In genomic region chr1:3022511-3022973, GRCh38 we compare ENCODE assay signal across 19 cellular contexts. TPM values are rescaled to one million over a fixed set of nuclear protein-coding genes. Genes with fewer than 3 reads are reported as not detected.
DNase-seq lines count a peak whose midpoint lies in the region; ATAC-seq, FAIRE-seq and TF ChIP-seq lines count a peak whose summit lies in the region.
"Had no signal": no experiment of that assay in that cellular context is flagged by ENCODE, and none has a peak within 500 bp of the region (broad histone marks: within the 10 kb centered on the region; RNA-seq: fewer than 3 reads in every experiment).

No MANE protein-coding gene starts in this region.

- no peak overlapping the region for H3K9ac ChIP-seq in HepG2 (ENCODE audit: insufficient read depth, low read depth, low read length)

- no peaks in the 10 kb centered on the region for H3K79me2 ChIP-seq in HepG2 (ENCODE audit: insufficient read depth, low read length)

- H3K9me3 ChIP-seq in right lobe of liver, result no peaks in the 10 kb centered on the region
- H3K9me3 ChIP-seq in HepG2 (ENCODE audit: low read length), result no peaks in the 10 kb centered on the region
- H3K9me3 ChIP-seq in upper lobe of right lung, result no peaks in the 10 kb centered on the region
- H3K9me3 ChIP-seq: Caco-2 had no signal

- CTCF ChIA-PET in HepG2 (lab: Yijun Ruan, JAX; ENCODE audit: low intra/inter-chr PET ratio, low total read pairs), result no interaction called here

- WGBS in right lobe of liver (ENCODE audit: insufficient coverage, low coverage, low lambda C conversion rate, missing lambda C conversion rate), result 50% methylated on average over 2 of the region's 18 CpGs
- 8% methylated on average over 4 of the region's 18 CpGs for WGBS in HepG2 (ENCODE audit: low lambda C conversion rate)

- no peak for TF ChIP-seq RAD21 in HepG2 (CRISPR knock-in tag; IDR thresholded peaks at IDR 0.05)

- H3K4me2 ChIP-seq in HepG2 (ENCODE audit: low read depth, low read length), result no peak overlapping the region

- no peak for TF ChIP-seq CTCF in right lobe of liver (IDR thresholded peaks at IDR 0.05)
- no peak for TF ChIP-seq CTCF in HepG2 (CRISPR knock-in tag; IDR thresholded peaks at IDR 0.05)
- TF ChIP-seq CTCF in upper lobe of right lung (IDR thresholded peaks at IDR 0.05), result no peak

- H3K36me3 ChIP-seq in right lobe of liver (no peaks in the 10 kb centered on the region), HepG2 (replicated peaks in 1 of 2; ENCODE audit: control insufficient read depth in 1 of 2, insufficient read depth in 2 of 2, low read length in 2 of 2) (no peaks in the 10 kb centered on the region), upper lobe of right lung (no peaks in the 10 kb centered on the region)

- H4K20me1 ChIP-seq in HepG2 (ENCODE audit: insufficient read depth, low read length), result no peaks in the 10 kb centered on the region

- DNase-seq in activated T-cell treated with anti-CD3 and anti-CD28 coated beads, Interleukin-2, amount 50 U/mL, for 1 hour, result peak; percentile 11
- DNase-seq in activated T-cell treated with anti-CD3 and anti-CD28 coated beads for 4 hours (no peak), right lobe of liver (peak in 2 of 3 donors; percentile 13 to 37), HepG2 (ENCODE audit: low spot score) (no peak), posterior vena cava (ENCODE audit: low spot score) (peak; percentile 81), upper lobe of right lung (peak; percentile 40), NK-92 (lab: John Stamatoyannopoulos, UW; ENCODE audit: unreplicated experiment) (no peak)
- no peak for DNase-seq in activated naive CD4-positive, alpha-beta T cell treated with anti-CD3 and anti-CD28 coated beads, Interleukin-2, amount 50 U/mL, for 16 hours
- DNase-seq: Caco-2; CD8-positive, alpha-beta memory T cell; DND-41; GDM1; GOT3; H9 had no signal

- H3K27ac ChIP-seq in right lobe of liver, result no peak overlapping the region
- H3K27ac ChIP-seq in HepG2 (ENCODE audit: extremely low read length, insufficient read depth, low read length), result no peak overlapping the region
- H3K27ac ChIP-seq in upper lobe of right lung, result no peak overlapping the region
- H3K27ac ChIP-seq: 22Rv1 had no signal

- no peak for FAIRE-seq in HepG2 (lab: Jason Lieb, UNC)
- FAIRE-seq: GM19239, HTR-8/SVneo had no signal

- H3K27me3 ChIP-seq in right lobe of liver, result no peaks in the 10 kb centered on the region
- H3K27me3 ChIP-seq in HepG2 (ENCODE audit: control insufficient read depth in 1 of 2, insufficient read depth in 2 of 2, low read length in 2 of 2), result peaks cover 10 to 50% of the 10 kb centered on the region in 2 experiments
- no peaks in the 10 kb centered on the region for H3K27me3 ChIP-seq in upper lobe of right lung

- BruUV-seq in HepG2 (replicated peaks; lab: Mats Ljungman, UMichigan), result no TSS peak

- no peak for TF ChIP-seq POLR2A in right lobe of liver (IDR thresholded peaks at IDR 0.05)
- TF ChIP-seq POLR2A in HepG2 (IDR thresholded peaks at IDR 0.05; ENCODE audit: insufficient read depth in 1 of 2, low read depth in 2 of 2, low read length in 2 of 2), result no peak

- intact Hi-C loops in right lobe of liver (cut with DNase I) (no loop called here), HepG2 (cut with micrococcal nuclease; ENCODE audit: unreplicated experiment) (no loop called here), posterior vena cava (cut with DNase I) (no loop called here), upper lobe of right lung (cut with DNase I) (no loop called here)

- ATAC-seq in right lobe of liver, result no peak
- ATAC-seq in HepG2, result no peak
- ATAC-seq in upper lobe of right lung, result no peak

- H3K4me3 ChIP-seq in right lobe of liver (no peak overlapping the region), HepG2 (replicated peaks in 1 of 3; ENCODE audit: insufficient read depth in 1 of 3, low read depth in 2 of 3, low read length in 3 of 3) (no peak overlapping the region), upper lobe of right lung (no peak overlapping the region)

- in situ Hi-C loops in HepG2 (cut with HindIII; ENCODE audit: extremely low pct_ligation_motif_present, low pct_unique_long_range_greater_than_20kb), result no loop called here

- TF ChIP-seq EP300 in HepG2 (IDR thresholded peaks at IDR 0.05; ENCODE audit: low read depth in 2 of 2, low read length in 2 of 2) (no peak), HepG2 (CRISPR knock-in tag; IDR thresholded peaks at IDR 0.05; ENCODE audit: borderline replicate concordance) (no peak)

- H3K4me1 ChIP-seq in right lobe of liver (no peaks in the 10 kb centered on the region), HepG2 (ENCODE audit: insufficient read depth, low read length) (no peaks in the 10 kb centered on the region), upper lobe of right lung (no peaks in the 10 kb centered on the region)
- H3K4me1 ChIP-seq: Caco-2 had no signal

- POLR2A ChIA-PET in HepG2 (lab: Yijun Ruan, JAX), result no interaction called here

- H2AFZ ChIP-seq in HepG2 (ENCODE audit: low read length), result no peak overlapping the region

TF ChIP-seq in HepG2, 621 proteins besides CTCF, POLR2A, EP300 and RAD21 (continues in another document):
- TF ChIP-seq SP5 (CRISPR knock-in tag; IDR thresholded peaks at IDR 0.05; ENCODE audit: borderline replicate concordance, low read depth), result no peak

RNA-seq across cellular contexts. Expression of gene ACTRT2, which starts 1.3 kb away (rescaled TPM):
- not detected for total RNA-seq in right lobe of liver
- total RNA-seq in HepG2 (2016; rRNA removed; fragmentation: Illumina TruSeq; extraction: Trizol), result not detected in 2 replicates
- total RNA-seq in HepG2 (2016; cell fraction: cytosol; rRNA removed; fragmentation: Illumina TruSeq; extraction: Trizol; ENCODE audit: low read depth), result not detected in 2 replicates
- not detected in 2 replicates for total RNA-seq in HepG2 (2016; cell fraction: insoluble cytoplasmic fraction; rRNA removed; fragmentation: Illumina TruSeq; extraction: Trizol)
- not detected in 2 replicates for total RNA-seq in HepG2 (2016; cell fraction: membrane; rRNA removed; fragmentation: Illumina TruSeq; extraction: Trizol)
- not detected in 2 replicates for total RNA-seq in HepG2 (2016; cell fraction: nucleus; rRNA removed; fragmentation: Illumina TruSeq; extraction: Trizol)
- polyA plus RNA-seq in HepG2 (2011; rRNA removed), result not detected in 2 replicates
- not detected in 2 replicates for polyA plus RNA-seq in HepG2 (2011; cell fraction: cytosol; rRNA removed)
- not detected in 2 replicates for polyA plus RNA-seq in HepG2 (2011; cell fraction: nucleus; rRNA removed)
- polyA plus RNA-seq in HepG2 (2012), result not detected in 2 replicates
- polyA plus RNA-seq in HepG2 (2016; cell fraction: cytosol; fragmentation: Illumina TruSeq; extraction: Trizol; ENCODE audit: low read depth), result not detected in 2 replicates
- polyA plus RNA-seq in HepG2 (2016; cell fraction: insoluble cytoplasmic fraction; fragmentation: Illumina TruSeq; extraction: Trizol; ENCODE audit: low read depth), result not detected in 2 replicates
- polyA plus RNA-seq in HepG2 (2016; cell fraction: membrane; fragmentation: Illumina TruSeq; extraction: Trizol; ENCODE audit: low read depth), result not detected in 2 replicates
- polyA plus RNA-seq in HepG2 (2016; cell fraction: nucleus; fragmentation: Illumina TruSeq; extraction: Trizol; ENCODE audit: insufficient read depth, low read depth), result not detected in 2 replicates
- polyA minus RNA-seq in HepG2 (2011; rRNA and poly(A)+ RNA removed; ENCODE audit: low replicate concordance), result not detected in 2 replicates
- polyA minus RNA-seq in HepG2 (2011; cell fraction: cytosol; rRNA and poly(A)+ RNA removed), result not detected in 2 replicates
- polyA minus RNA-seq in HepG2 (2011; cell fraction: nucleus; rRNA and poly(A)+ RNA removed), result not detected in 2 replicates
- total RNA-seq in posterior vena cava, result not detected
- total RNA-seq in upper lobe of right lung, result not detected
- total RNA-seq: A673; Caco-2; CD8-positive, alpha-beta memory T cell; H9 had no signal
- polyA plus RNA-seq: BJ; CD8-positive, alpha-beta memory T cell had no signal

RNA-seq across cellular contexts. Expression of gene PRDM16, which starts 46.5 kb away (rescaled TPM):
- total RNA-seq in right lobe of liver, result under 1 TPM; 0.06 to 0.75 (median 0.28) TPM
- 0.13 and 0.15 TPM in 2 replicates for total RNA-seq in HepG2 (2016; rRNA removed; fragmentation: Illumina TruSeq; extraction: Trizol)
- total RNA-seq in HepG2 (2016; cell fraction: cytosol; rRNA removed; fragmentation: Illumina TruSeq; extraction: Trizol; ENCODE audit: low read depth), result under 0.01 and 0.35 TPM in 2 replicates
- 0.21 and 0.24 TPM in 2 replicates for total RNA-seq in HepG2 (2016; cell fraction: insoluble cytoplasmic fraction; rRNA removed; fragmentation: Illumina TruSeq; extraction: Trizol)
- total RNA-seq in HepG2 (2016; cell fraction: membrane; rRNA removed; fragmentation: Illumina TruSeq; extraction: Trizol), result 0.19 and 0.24 TPM in 2 replicates
- 0.12 and 1.1 TPM in 2 replicates for total RNA-seq in HepG2 (2016; cell fraction: nucleus; rRNA removed; fragmentation: Illumina TruSeq; extraction: Trizol)
- polyA plus RNA-seq in HepG2 (2011; rRNA removed), result 0.81 and 1.5 TPM in 2 replicates
- 0.96 and 1.0 TPM in 2 replicates for polyA plus RNA-seq in HepG2 (2011; cell fraction: cytosol; rRNA removed)
- polyA plus RNA-seq in HepG2 (2011; cell fraction: nucleus; rRNA removed), result 5.9 and 6.8 TPM in 2 replicates
- polyA plus RNA-seq in HepG2 (2012), result 1.7 and 1.8 TPM in 2 replicates
- not detected in 2 replicates for polyA plus RNA-seq in HepG2 (2016; cell fraction: cytosol; fragmentation: Illumina TruSeq; extraction: Trizol; ENCODE audit: low read depth)
- polyA plus RNA-seq in HepG2 (2016; cell fraction: insoluble cytoplasmic fraction; fragmentation: Illumina TruSeq; extraction: Trizol; ENCODE audit: low read depth), result 0.15 and 0.46 TPM in 2 replicates
- 0.13 TPM in 1 of 2 replicates, not detected in the other for polyA plus RNA-seq in HepG2 (2016; cell fraction: membrane; fragmentation: Illumina TruSeq; extraction: Trizol; ENCODE audit: low read depth)
- polyA plus RNA-seq in HepG2 (2016; cell fraction: nucleus; fragmentation: Illumina TruSeq; extraction: Trizol; ENCODE audit: insufficient read depth, low read depth), result 0.34 and 0.47 TPM in 2 replicates
- polyA minus RNA-seq in HepG2 (2011; rRNA and poly(A)+ RNA removed; ENCODE audit: low replicate concordance), result 0.40 TPM in 1 of 2 replicates, not detected in the other
- 0.79 and 1.1 TPM in 2 replicates for polyA minus RNA-seq in HepG2 (2011; cell fraction: cytosol; rRNA and poly(A)+ RNA removed)
- 2.1 and 2.4 TPM in 2 replicates for polyA minus RNA-seq in HepG2 (2011; cell fraction: nucleus; rRNA and poly(A)+ RNA removed)
- 10 to 100 TPM; 15.8 to 21.1 TPM for total RNA-seq in posterior vena cava
- 21.0 TPM for total RNA-seq in upper lobe of right lung
- total RNA-seq: CD8-positive, alpha-beta memory T cell had no signal
- polyA plus RNA-seq: CD8-positive, alpha-beta memory T cell had no signal

Comparison
In these comparisons a context has a peak if more than half of its experiments do, and no peak if none do; other contexts are left out.
1. DNase-seq: peak in activated T-cell treated with anti-CD3 and anti-CD28 coated beads, Interleukin-2, amount 50 U/mL, for 1 hour (single experiment), right lobe of liver (2 of 3), posterior vena cava (single experiment) and upper lobe of right lung (single experiment); none in activated T-cell treated with anti-CD3 and anti-CD28 coated beads for 4 hours (single experiment), HepG2 (single experiment), NK-92 (single experiment) and activated naive CD4-positive, alpha-beta T cell treated with anti-CD3 and anti-CD28 coated beads, Interleukin-2, amount 50 U/mL, for 16 hours (single experiment).
2. RNA of gene PRDM16, which starts 46.5 kb away (total RNA-seq): 15.8 to 21.1 TPM in posterior vena cava and 21.0 TPM in upper lobe of right lung (single experiment); 0.06 to 0.75 TPM in right lobe of liver and under 0.01 to 1.1 TPM in HepG2; every median in the first group is over 4 times any median in the second.